Comparison of ENCODE assay signal across 9 cellular contexts in the genomic region with DNA sequence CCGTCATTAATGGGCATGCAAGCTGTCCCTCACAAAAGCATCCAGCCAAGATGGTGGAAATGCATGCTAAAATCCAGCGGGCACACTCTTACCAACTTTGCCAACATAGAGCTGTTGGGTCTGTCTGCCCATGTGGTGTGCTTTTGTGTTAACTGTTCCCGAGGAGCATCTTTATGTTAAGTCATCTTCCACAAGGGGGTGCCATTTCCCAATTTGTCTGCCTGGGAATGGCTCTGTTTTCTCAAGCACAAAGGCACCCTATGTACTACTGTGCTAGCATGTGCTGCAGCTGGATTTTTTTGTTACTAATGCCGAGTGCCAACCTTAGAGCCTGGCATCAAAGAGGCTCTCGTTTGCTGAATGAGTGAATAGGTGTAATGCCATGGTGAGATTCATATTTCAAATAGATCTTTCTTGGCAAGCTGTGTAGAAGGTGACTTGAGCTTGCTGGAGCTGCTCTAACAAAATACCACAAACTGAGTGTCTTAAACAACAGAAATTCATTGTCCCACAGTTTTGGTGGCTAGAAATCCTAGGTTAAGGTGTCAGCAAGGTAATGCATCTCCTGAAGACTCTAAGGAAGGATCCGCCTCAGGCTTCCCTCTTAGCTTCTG.
DNase-seq lines count a peak whose midpoint lies in the region; ATAC-seq and TF ChIP-seq lines count a peak whose summit lies in the region.
"Had no signal": no experiment of that assay in that cellular context is flagged by ENCODE, and none has a peak within 500 bp of the region (broad histone marks: within the 10 kb centered on the region; RNA-seq: fewer than 3 reads in every experiment).

No MANE protein-coding gene starts in this region.

- no peak overlapping the region for H2AFZ ChIP-seq in H9 (ENCODE audit: low read length)
- H2AFZ ChIP-seq in PC-3 (ENCODE audit: low read length) = peak overlapping the region; percentile 43; the same call in 1 of the 2 replicates

- CTCF ChIA-PET in PC-3 (lab: Charles Lee) = interaction anchor here (0.5 to 1.3 kb wide), 4 partner anchors 79 to 551 kb away, joined by 3 to 10 read pairs (median 4); no protein-coding TSS in a partner anchor

- ATAC-seq in PC-3 = peak; percentile 97
- ATAC-seq: naive thymus-derived CD8-positive, alpha-beta T cell had no signal

- no peak overlapping the region for H3K18ac ChIP-seq in H9 (ENCODE audit: insufficient read length, low read depth, low read length)

- no peaks in the 10 kb centered on the region for H3F3A ChIP-seq in PC-3 (ENCODE audit: low read length, unreplicated experiment)

- no peak overlapping the region for H3K4ac ChIP-seq in H9 (ENCODE audit: low read depth, low read length)

- H3K4me3 ChIP-seq in PC-3 (ENCODE audit: low read length) (no peak overlapping the region), breast epithelium (no peak overlapping the region), stomach (no peak overlapping the region)

- no peak overlapping the region for H2BK15ac ChIP-seq in H9 (ENCODE audit: low read depth, low read length)

- no peaks in the 10 kb centered on the region for H4K20me1 ChIP-seq in H9 (ENCODE audit: control insufficient read depth, insufficient read depth, insufficient read length)
- no peaks in the 10 kb centered on the region for H4K20me1 ChIP-seq in PC-3 (ENCODE audit: low read length)

- H3K23me2 ChIP-seq in H9 (ENCODE audit: insufficient read length, low read depth, low read length, poor library complexity, severe bottlenecking) = no peaks in the 10 kb centered on the region

- no peak overlapping the region for H4K5ac ChIP-seq in H9 (ENCODE audit: insufficient read length, low read depth, low read length)

- peaks cover 0 to 11% of the 10 kb centered on the region in 2 experiments; a peak in 2 of 4 replicates for H3K4me1 Mint-ChIP-seq in H9
- H3K4me1 Mint-ChIP-seq: naive thymus-derived CD8-positive, alpha-beta T cell had no signal

- no peak overlapping the region for H3K14ac ChIP-seq in H9 (ENCODE audit: insufficient read depth, low read length)

- H3K27ac ChIP-seq in H9 (ENCODE audit: insufficient read length, low read depth, low read length) (no peak overlapping the region), PC-3 (ENCODE audit: low read length) (no peak overlapping the region), breast epithelium (no peak overlapping the region), stomach (no peak overlapping the region)

- H2BK5ac ChIP-seq in H9 (ENCODE audit: insufficient read length, low read length) = no peak overlapping the region

- H3K79me2 ChIP-seq in H9 (ENCODE audit: insufficient read depth, low read length) (no peaks in the 10 kb centered on the region), PC-3 (ENCODE audit: low read length) (no peaks in the 10 kb centered on the region)

- H2BK120ac ChIP-seq in H9 (ENCODE audit: low read depth, low read length, poor library complexity, severe bottlenecking) = no peak overlapping the region

- H3K27me3 ChIP-seq in H9 (ENCODE audit: insufficient read depth, low read length) (no peaks in the 10 kb centered on the region), PC-3 (ENCODE audit: low read length) (no peaks in the 10 kb centered on the region), breast epithelium (no peaks in the 10 kb centered on the region), stomach (no peaks in the 10 kb centered on the region)

- no peak overlapping the region for H4K8ac ChIP-seq in H9 (replicated peaks; ENCODE audit: insufficient read length, low read depth, low read length)

- H3K36me3 ChIP-seq in PC-3 (ENCODE audit: low read depth, low read length) (no peaks in the 10 kb centered on the region), breast epithelium (no peaks in the 10 kb centered on the region), stomach (no peaks in the 10 kb centered on the region)

- no peak overlapping the region for H3T11ph ChIP-seq in H9 (ENCODE audit: low read length)

- POLR2A ChIA-PET in PC-3 (lab: Charles Lee; ENCODE audit: unreplicated experiment) = no interaction called here

- no peaks in the 10 kb centered on the region for H3K79me1 ChIP-seq in H9 (ENCODE audit: insufficient read depth, low read depth, low read length, poor library complexity, severe bottlenecking)

- no peak overlapping the region for H3K56ac ChIP-seq in H9 (ENCODE audit: insufficient read length, low read depth, low read length)

- WGBS in H9 (ENCODE audit: extremely low coverage, insufficient read length, low lambda C conversion rate) = no CpG with 5 or more reads among the region's 6 CpGs
- 27 to 32% (median 31%) methylated on average over 6 of the region's 6 CpGs for WGBS in stomach, 5 donors

- H3K23ac ChIP-seq in H9 (ENCODE audit: insufficient read length, low read depth, low read length) = no peak overlapping the region

- no peak overlapping the region for H2BK20ac ChIP-seq in H9 (ENCODE audit: low read depth, low read length, poor library complexity, severe bottlenecking)

- no peaks in the 10 kb centered on the region for H3K9me3 Mint-ChIP-seq in H9
- H3K9me3 Mint-ChIP-seq: naive thymus-derived CD8-positive, alpha-beta T cell had no signal

- H3K36me3 Mint-ChIP-seq in H9 (ENCODE audit: insufficient read depth in 1 of 3, low read depth in 3 of 3) = no peaks in the 10 kb centered on the region
- H3K36me3 Mint-ChIP-seq: naive thymus-derived CD8-positive, alpha-beta T cell had no signal

- no peak overlapping the region for H2AK5ac ChIP-seq in H9 (ENCODE audit: insufficient read length, low read length)

- no peak overlapping the region for H4K91ac ChIP-seq in H9 (ENCODE audit: insufficient read length, low read depth, low read length)

- H3K27me3 Mint-ChIP-seq in H9 (ENCODE audit: low read depth) = no peaks in the 10 kb centered on the region

- intact Hi-C loops in PC-3 (cut with micrococcal nuclease) = loop anchor here (1.0 to 10.0 kb wide), 4 partner anchors 138 to 1971 kb away; no protein-coding TSS in a partner anchor
- intact Hi-C loops in breast epithelium (cut with DNase I; ENCODE audit: low total_unique reads) = no loop called here
- intact Hi-C loops in stomach (cut with DNase I; ENCODE audit: low total_unique reads) = no loop called here

- peak; percentile 1 to 47 (median 7) for DNase-seq in stimulated activated CD4-positive, alpha-beta T cell treated with anti-CD3 and anti-CD28 coated beads, Interleukin-12 subunit alpha, Interleukin-12 subunit beta, amount 100 ng/mL, for 48 hours (ENCODE audit: low read depth in 2 of 3, low spot score in 1 of 3)
- DNase-seq in stimulated activated CD4-positive, alpha-beta T cell treated with anti-CD3 and anti-CD28 coated beads, Interleukin-12 subunit alpha, Interleukin-12 subunit beta, amount 100 ng/mL, for 4 hours = no peak
- DNase-seq in H9 = peak; percentile 89
- DNase-seq in KG1 (lab: John Stamatoyannopoulos, UW) = peak; percentile 57
- peak; percentile 93 for DNase-seq in PC-3
- DNase-seq in breast epithelium (ENCODE audit: low spot score in 2 of 2) = no peak
- DNase-seq in kidney tubule cell (ENCODE audit: low spot score) = peak; percentile 77
- peak; percentile 31 for DNase-seq in stomach

- H3K9ac ChIP-seq in H9 (ENCODE audit: extremely low read depth, insufficient read length, low read length) (no peak overlapping the region), PC-3 (ENCODE audit: low read length) (no peak overlapping the region)

- no peak overlapping the region for H3K27ac Mint-ChIP-seq in H9
- H3K27ac Mint-ChIP-seq: naive thymus-derived CD8-positive, alpha-beta T cell had no signal

- no peak for TF ChIP-seq EP300 in stomach (IDR thresholded peaks at IDR 0.05)

- no peak overlapping the region for H3K4me3 Mint-ChIP-seq in H9
- H3K4me3 Mint-ChIP-seq: naive thymus-derived CD8-positive, alpha-beta T cell had no signal

- no TSS peak for BruUV-seq in PC-3 (replicated peaks; lab: Mats Ljungman, UMichigan)

- H3K4me1 ChIP-seq in H9 (ENCODE audit: insufficient read depth, low read length) (peaks cover 5% of the 10 kb centered on the region), PC-3 (ENCODE audit: insufficient read depth, low read length) (peaks cover 22% of the 10 kb centered on the region), breast epithelium (no peaks in the 10 kb centered on the region), stomach (no peaks in the 10 kb centered on the region)

- no peak overlapping the region for H3K4me2 ChIP-seq in H9 (ENCODE audit: insufficient read depth, insufficient read length, low read length)
- H3K4me2 ChIP-seq in PC-3 (ENCODE audit: low read length) = no peak overlapping the region

- H3K9me2 ChIP-seq in PC-3 (replicated peaks; ENCODE audit: low read length) = no peaks in the 10 kb centered on the region

- TF ChIP-seq CTCF in H9 (conservative IDR thresholded peaks at IDR 0.05) = peak; percentile 78
- peak; percentile 82 for TF ChIP-seq CTCF in PC-3 (conservative IDR thresholded peaks at IDR 0.05; ENCODE audit: low read depth, low read length)
- peak in 2 of 3 donors; percentile 21 to 43 for TF ChIP-seq CTCF in breast epithelium (IDR thresholded peaks at IDR 0.05)
- TF ChIP-seq CTCF in stomach (IDR thresholded peaks at IDR 0.05) = peak in 5 of 7 experiments; percentile 18 to 36 (median 30)

- TF ChIP-seq POLR2A in breast epithelium (IDR thresholded peaks at IDR 0.05) (no peak), stomach (IDR thresholded peaks at IDR 0.05) (no peak)

- H3K9me3 ChIP-seq in H9 (ENCODE audit: control insufficient read depth, low read depth, low read length) (no peaks in the 10 kb centered on the region), PC-3 (ENCODE audit: low read length) (no peaks in the 10 kb centered on the region), breast epithelium (no peaks in the 10 kb centered on the region), stomach (no peaks in the 10 kb centered on the region)

- no peak overlapping the region for H2BK12ac ChIP-seq in H9 (ENCODE audit: insufficient read length, low read depth, low read length)

Comparison
In these comparisons a context has a peak if more than half of its experiments do, and no peak if none do; other contexts are left out.
1. DNase-seq: peak in stimulated activated CD4-positive, alpha-beta T cell treated with anti-CD3 and anti-CD28 coated beads, Interleukin-12 subunit alpha, Interleukin-12 subunit beta, amount 100 ng/mL, for 48 hours (3 of 3), H9 (single experiment), KG1 (single experiment), PC-3 (single experiment), kidney tubule cell (single experiment) and stomach (single experiment); none in stimulated activated CD4-positive, alpha-beta T cell treated with anti-CD3 and anti-CD28 coated beads, Interleukin-12 subunit alpha, Interleukin-12 subunit beta, amount 100 ng/mL, for 4 hours (single experiment) and breast epithelium (0 of 2).
2. CTCF ChIP-seq: peak in every context shown above with its lines; median percentile 82 in PC-3; 78 in H9; 32 in breast epithelium; 30 in stomach.